ENCODE assay signal across 8 cellular contexts in genomic region chr2:45168731-45169338, GRCh38.
DNase-seq lines count a peak whose midpoint lies in the region; ATAC-seq lines count a peak whose summit lies in the region.

No MANE protein-coding gene starts in this region.

- no peak for ATAC-seq in naive thymus-derived CD8-positive, alpha-beta T cell

- POLR2A ChIA-PET in naive thymus-derived CD8-positive, alpha-beta T cell (lab: Charles Lee): no interaction called here

- no peak overlapping the region for H3K27ac ChIP-seq in ectodermal cell (ENCODE audit: insufficient read depth, low read depth, low read length, poor library complexity, severe bottlenecking)

- H3K27ac Mint-ChIP-seq in naive thymus-derived CD8-positive, alpha-beta T cell: no peak overlapping the region

- H3K4me1 ChIP-seq in ectodermal cell (ENCODE audit: control insufficient read depth, insufficient read depth, low read length): peaks cover 15% of the 10 kb centered on the region

- H3K9me3 Mint-ChIP-seq in naive thymus-derived CD8-positive, alpha-beta T cell: no peaks in the 10 kb centered on the region

- H3K36me3 ChIP-seq in ectodermal cell (ENCODE audit: control insufficient read depth, insufficient read depth, low read length): no peaks in the 10 kb centered on the region

- H3K4me3 ChIP-seq in ectodermal cell (ENCODE audit: insufficient read depth, low read depth, low read length): peak overlapping the region; percentile 36

- WGBS in ectodermal cell, 2 experiments: 0 to 1% methylated on average over 70 of the region's 70 CpGs

- peaks cover 22 to 72% (median 62%) of the 10 kb centered on the region in 5 donors for H3K27me3 Mint-ChIP-seq in naive thymus-derived CD8-positive, alpha-beta T cell

- H3K9me3 ChIP-seq in ectodermal cell (ENCODE audit: control insufficient read depth, low read length): no peaks in the 10 kb centered on the region

- peaks cover 70% of the 10 kb centered on the region for H3K27me3 ChIP-seq in ectodermal cell (ENCODE audit: control insufficient read depth, insufficient read depth, low read length, poor library complexity, severe bottlenecking)

- H3K36me3 Mint-ChIP-seq in naive thymus-derived CD8-positive, alpha-beta T cell: peaks cover 0 to 2% (median 0%) of the 10 kb centered on the region in 3 donors

- peaks cover 2 to 12% (median 9%) of the 10 kb centered on the region in 4 donors for H3K4me1 Mint-ChIP-seq in naive thymus-derived CD8-positive, alpha-beta T cell

- peak; percentile 28 to 56 for DNase-seq in SHP77 (lab: John Stamatoyannopoulos, UW)
- DNase-seq in SHP77 treated with DMSO at 0.1 percent for 48 hours (lab: John Stamatoyannopoulos, UW): no peak
- peak; percentile 16 for DNase-seq in NCI-H748 treated with DMSO at 0.1 percent for 48 hours (lab: John Stamatoyannopoulos, UW)
- no peak for DNase-seq in naive thymus-derived CD8-positive, alpha-beta T cell
- DNase-seq in activated effector memory CD4-positive, alpha-beta T cell treated with anti-CD3 and anti-CD28 coated beads, Interleukin-2, amount 50 U/mL, for 16 hours: no peak
- no peak for DNase-seq in RPMI8226
- DNase-seq in SIG-M5 (lab: John Stamatoyannopoulos, UW): no peak

- H3K4me3 Mint-ChIP-seq in naive thymus-derived CD8-positive, alpha-beta T cell: peak overlapping the region in 8 of 10 donors; percentile 48 to 85 (median 70)

Comparison
In these comparisons a context has a peak if more than half of its experiments do, and no peak if none do; other contexts are left out.
1. DNase-seq: peak in SHP77 (2 of 2) and NCI-H748 treated with DMSO at 0.1 percent for 48 hours (single experiment); none in SHP77 treated with DMSO at 0.1 percent for 48 hours (single experiment), naive thymus-derived CD8-positive, alpha-beta T cell (0 of 10), activated effector memory CD4-positive, alpha-beta T cell treated with anti-CD3 and anti-CD28 coated beads, Interleukin-2, amount 50 U/mL, for 16 hours (single experiment), RPMI8226 (single experiment) and SIG-M5 (single experiment).